In the genomic region with DNA sequence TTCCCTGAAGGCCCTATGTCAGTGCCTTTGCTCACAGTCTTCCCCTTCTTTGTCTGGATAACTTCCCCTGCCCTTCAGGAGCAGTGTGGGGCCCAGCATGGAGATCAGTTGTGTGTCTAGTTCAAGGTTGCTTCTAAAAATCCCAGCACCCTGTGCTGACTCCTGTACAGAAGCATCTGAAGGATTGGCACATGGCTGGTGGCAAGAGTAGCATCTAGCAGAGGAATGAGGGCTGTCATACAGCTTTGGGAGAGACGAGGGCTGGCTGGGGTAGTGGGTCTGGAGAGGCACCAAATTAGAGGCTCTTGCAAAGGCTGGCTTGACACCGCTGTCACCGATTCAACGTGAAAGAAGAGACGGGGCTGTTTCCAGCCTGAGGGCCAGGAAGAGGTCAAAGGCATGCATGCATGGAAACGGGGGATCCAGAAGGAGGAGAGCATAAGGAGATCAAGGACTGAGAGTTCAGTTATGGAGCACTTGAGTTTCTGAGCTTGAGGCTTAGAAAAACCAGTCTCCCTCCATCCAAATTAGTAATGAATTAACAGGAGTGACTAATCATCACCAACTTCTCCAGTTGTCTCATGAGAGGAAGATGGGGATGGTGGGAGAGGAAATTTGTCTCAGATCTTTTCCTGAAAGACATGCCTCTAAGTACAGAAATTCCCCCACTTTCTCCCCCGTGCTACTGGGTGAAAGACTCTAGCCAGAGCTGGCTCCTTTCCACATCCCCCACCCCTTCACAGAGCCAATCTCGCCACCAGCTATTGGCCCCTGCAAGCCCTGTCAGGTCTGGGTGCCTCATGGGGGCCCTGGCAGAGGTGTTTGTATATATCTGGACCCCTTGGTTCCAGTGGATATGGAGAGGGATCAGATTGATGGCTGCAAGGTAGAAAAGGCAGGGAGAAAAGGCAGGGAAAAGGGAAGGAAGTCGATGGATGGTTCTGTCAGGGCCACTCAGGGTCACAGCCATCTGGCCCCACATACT, we compare ENCODE assay signal across 16 cellular contexts. TPM values are rescaled to one million over a fixed set of nuclear protein-coding genes. Genes with fewer than 3 reads are reported as not detected.
DNase-seq lines count a peak whose midpoint lies in the region; ATAC-seq, FAIRE-seq and TF ChIP-seq lines count a peak whose summit lies in the region.
"Had no signal": no experiment of that assay in that cellular context is flagged by ENCODE, and none has a peak within 500 bp of the region (broad histone marks: within the 10 kb centered on the region; RNA-seq: fewer than 3 reads in every experiment).

No MANE protein-coding gene starts in this region.

- no peaks in the 10 kb centered on the region for H3K4me1 Mint-ChIP-seq in chondrocyte (ENCODE audit: low read depth)

- no peak overlapping the region for H3K27ac ChIP-seq in BLaER1
- no peak overlapping the region for H3K27ac ChIP-seq in mesendoderm (ENCODE audit: low read depth, low read length)

- H4K8ac ChIP-seq in mesendoderm (ENCODE audit: low read depth, low read length) = no peak overlapping the region

- no peak for ATAC-seq in GM21619 (IDR thresholded peaks at IDR 0.05; ENCODE audit: unreplicated experiment)
- ATAC-seq: GM23338 had no signal

- H3K27me3 Mint-ChIP-seq in chondrocyte (ENCODE audit: low read depth) = no peaks in the 10 kb centered on the region
- H3K27me3 Mint-ChIP-seq: CD4-positive, alpha-beta T cell had no signal

- no peaks in the 10 kb centered on the region for H3K36me3 Mint-ChIP-seq in chondrocyte (ENCODE audit: low read depth)
- H3K36me3 Mint-ChIP-seq: IgD-negative memory B cell had no signal

- H3K56ac ChIP-seq in mesendoderm (ENCODE audit: low read length) = peak overlapping the region; percentile 66

- H3K36me3 ChIP-seq in BLaER1 = no peaks in the 10 kb centered on the region
- no peaks in the 10 kb centered on the region for H3K36me3 ChIP-seq in mesendoderm (ENCODE audit: control insufficient read depth, insufficient read depth, low read length)

- no peaks in the 10 kb centered on the region for H3K79me2 ChIP-seq in mesendoderm (ENCODE audit: control insufficient read depth, insufficient read depth, low read length)

- H3K18ac ChIP-seq in mesendoderm (ENCODE audit: low read length) = no peak overlapping the region

- H3K4ac ChIP-seq in mesendoderm (ENCODE audit: low read depth, low read length) = no peak overlapping the region

- FAIRE-seq in RCC 7860 (lab: Jason Lieb, UNC) = peak; percentile 80
- FAIRE-seq: A204.1, GM18507 had no signal

- H3K9me3 ChIP-seq in BLaER1 = no peaks in the 10 kb centered on the region

- no peaks in the 10 kb centered on the region for H3K9me3 Mint-ChIP-seq in chondrocyte (ENCODE audit: low read depth)
- H3K9me3 Mint-ChIP-seq: CD4-positive, alpha-beta T cell; GM23338 had no signal

- H3K4me3 ChIP-seq in BLaER1 = no peak overlapping the region
- no peak overlapping the region for H3K4me3 ChIP-seq in mesendoderm (ENCODE audit: low read length)
- H3K4me3 ChIP-seq: GM23338 had no signal

- no peak overlapping the region for H2BK120ac ChIP-seq in mesendoderm (ENCODE audit: low read depth, low read length)

- H4K5ac ChIP-seq in mesendoderm (ENCODE audit: low read length) = no peak overlapping the region

- H3K4me2 ChIP-seq in BLaER1 = peak overlapping the region; percentile 67
- no peak overlapping the region for H3K4me2 ChIP-seq in mesendoderm (ENCODE audit: low read length)
- H3K4me2 ChIP-seq: GM23338 had no signal

- peak overlapping the region; percentile 80 for H2AK5ac ChIP-seq in mesendoderm (ENCODE audit: low read length)

- no peak for TF ChIP-seq CTCF in chondrocyte (IDR thresholded peaks at IDR 0.05)

- DNase-seq in RCC 7860 (ENCODE audit: low spot score) (peak; percentile 45), mesendoderm (no peak), renal cortical epithelial cell (ENCODE audit: low read depth) (peak; percentile 83), chondrocyte (ENCODE audit: low spot score) (no peak)
- no peak for DNase-seq in activated CD8-positive, alpha-beta memory T cell treated with anti-CD3 and anti-CD28 coated beads, Interleukin-2, amount 50 U/mL, for 4 hours
- DNase-seq in activated effector memory CD4-positive, alpha-beta T cell treated with Interleukin-2 at 50 U/mL for 16 hours = no peak
- DNase-seq: Calu3; CD4-positive, alpha-beta T cell; DMS 273 treated with DMSO at 0.1 percent for 48 hours; H7 had no signal

- peak overlapping the region; percentile 35 for H2BK5ac ChIP-seq in mesendoderm (ENCODE audit: low read length)

- H3K23ac ChIP-seq in mesendoderm (ENCODE audit: low read length) = no peak overlapping the region

- H2BK15ac ChIP-seq in mesendoderm (replicated peaks; ENCODE audit: low read depth) = no peak overlapping the region

- H4K20me1 ChIP-seq in BLaER1 = no peaks in the 10 kb centered on the region

- WGBS in mesendoderm (ENCODE audit: extremely low coverage, insufficient coverage, low lambda C conversion rate) = no CpG with 5 or more reads among the region's 9 CpGs

- H3K27ac Mint-ChIP-seq in chondrocyte (ENCODE audit: unreplicated experiment) = no peak overlapping the region
- H3K27ac Mint-ChIP-seq: CD4-positive, alpha-beta T cell; GM23338 had no signal

- no peak overlapping the region for H3K4me3 Mint-ChIP-seq in chondrocyte (ENCODE audit: unreplicated experiment)
- H3K4me3 Mint-ChIP-seq: CD4-positive, alpha-beta T cell; GM23338; IgD-negative memory B cell had no signal

- no peaks in the 10 kb centered on the region for H3K27me3 ChIP-seq in BLaER1
- H3K27me3 ChIP-seq in mesendoderm (ENCODE audit: insufficient read depth, low read length, poor library complexity) = no peaks in the 10 kb centered on the region

- H3K79me1 ChIP-seq in mesendoderm (ENCODE audit: low read length) = peaks cover 4% of the 10 kb centered on the region

- H3K4me1 ChIP-seq in BLaER1 (peaks cover 40% of the 10 kb centered on the region), mesendoderm (ENCODE audit: control insufficient read depth, low read depth, low read length) (peaks cover 34% of the 10 kb centered on the region)

- H3K9ac ChIP-seq in BLaER1 (no peak overlapping the region), mesendoderm (ENCODE audit: low read length) (no peak overlapping the region)

RNA-seq across cellular contexts. Expression of gene SLCO2A1, which starts 45.9 kb away (rescaled TPM):
- 8.9 TPM for polyA plus RNA-seq in mesendoderm (2013, experiment 1 of 2)
- 7.1 TPM for polyA plus RNA-seq in mesendoderm (2013, experiment 2 of 2)
- 0.69 and 1.0 TPM in 2 replicates for total RNA-seq in renal cortical epithelial cell
- 0.46 to 1.0 TPM (median 0.82 TPM) in 3 replicates for total RNA-seq in chondrocyte
- total RNA-seq: Calu3; CD4-positive, alpha-beta T cell had no signal
- polyA plus RNA-seq: IgD-negative memory B cell had no signal

Comparison
In these comparisons a context has a peak if more than half of its experiments do, and no peak if none do; other contexts are left out.
1. DNase-seq: peak in RCC 7860 (single experiment) and renal cortical epithelial cell (single experiment); none in mesendoderm (single experiment), activated CD8-positive, alpha-beta memory T cell treated with anti-CD3 and anti-CD28 coated beads, Interleukin-2, amount 50 U/mL, for 4 hours (single experiment), chondrocyte (single experiment) and activated effector memory CD4-positive, alpha-beta T cell treated with Interleukin-2 at 50 U/mL for 16 hours (single experiment).